ENCODE assay signal across 18 cellular contexts in genomic region chr10:122655524-122656307, GRCh38. TPM values are rescaled to one million over a fixed set of nuclear protein-coding genes. Genes with fewer than 3 reads are reported as not detected.
DNase-seq lines count a peak whose midpoint lies in the region; ATAC-seq, FAIRE-seq and TF ChIP-seq lines count a peak whose summit lies in the region.
"Had no signal": no experiment of that assay in that cellular context is flagged by ENCODE, and none has a peak within 500 bp of the region (broad histone marks: within the 10 kb centered on the region; RNA-seq: fewer than 3 reads in every experiment).

No MANE protein-coding gene starts in this region.

- no peaks in the 10 kb centered on the region for H3F3A ChIP-seq in smooth muscle cell (ENCODE audit: low read depth)

- intact Hi-C loops in HepG2 (cut with micrococcal nuclease; ENCODE audit: unreplicated experiment) = no loop called here

- H3K9ac ChIP-seq in skeletal muscle satellite cell (ENCODE audit: low read depth, low read length) (no peak overlapping the region), smooth muscle cell (ENCODE audit: low read depth) (no peak overlapping the region), HepG2 (ENCODE audit: insufficient read depth, low read depth, low read length) (no peak overlapping the region)
- H3K9ac ChIP-seq: SK-N-SH had no signal

- no peak for ATAC-seq in HepG2
- ATAC-seq: PC-3 had no signal

- no peak for TF ChIP-seq POLR2A in HepG2 (IDR thresholded peaks at IDR 0.05; ENCODE audit: insufficient read depth in 1 of 2, low read depth in 2 of 2, low read length in 2 of 2)

- TF ChIP-seq RAD21 in HepG2 (CRISPR knock-in tag; IDR thresholded peaks at IDR 0.05) = no peak

- TF ChIP-seq CTCF in C4-2B (conservative IDR thresholded peaks at IDR 0.05) = no peak
- no peak for TF ChIP-seq CTCF in smooth muscle cell (IDR thresholded peaks at IDR 0.05; ENCODE audit: borderline replicate concordance, insufficient read depth, poor library complexity, severe bottlenecking)
- TF ChIP-seq CTCF in HepG2 (CRISPR knock-in tag; IDR thresholded peaks at IDR 0.05) = no peak

- no peak overlapping the region for H3K4me3 ChIP-seq in MG63
- H3K4me3 ChIP-seq in skeletal muscle satellite cell (ENCODE audit: low read length) = no peak overlapping the region
- H3K4me3 ChIP-seq in smooth muscle cell = no peak overlapping the region
- no peak overlapping the region for H3K4me3 ChIP-seq in HepG2 (replicated peaks in 1 of 3; ENCODE audit: insufficient read depth in 1 of 3, low read depth in 2 of 3, low read length in 3 of 3)
- H3K4me3 ChIP-seq in effector memory CD4-positive, alpha-beta T cell (ENCODE audit: insufficient read depth, low read depth, low read length, poor library complexity, severe bottlenecking) = no peak overlapping the region

- H3K4me2 ChIP-seq in skeletal muscle satellite cell (ENCODE audit: low read length) (peak overlapping the region; percentile 17), smooth muscle cell (no peak overlapping the region), HepG2 (ENCODE audit: low read depth, low read length) (no peak overlapping the region)
- H3K4me2 ChIP-seq: SK-N-SH had no signal

- FAIRE-seq in HepG2 (lab: Jason Lieb, UNC) = no peak

- H3K4me1 ChIP-seq in skeletal muscle satellite cell (ENCODE audit: control insufficient read depth, insufficient read depth, low read length) = peaks cover 12% of the 10 kb centered on the region
- no peaks in the 10 kb centered on the region for H3K4me1 ChIP-seq in smooth muscle cell (ENCODE audit: low read depth)
- no peaks in the 10 kb centered on the region for H3K4me1 ChIP-seq in HepG2 (ENCODE audit: insufficient read depth, low read length)
- H3K4me1 ChIP-seq in effector memory CD4-positive, alpha-beta T cell (ENCODE audit: control insufficient read depth, insufficient read depth, low read length, poor library complexity, severe bottlenecking) = no peaks in the 10 kb centered on the region
- H3K4me1 ChIP-seq: Caco-2 had no signal

- H2AFZ ChIP-seq in smooth muscle cell (ENCODE audit: low read depth) = no peak overlapping the region
- no peak overlapping the region for H2AFZ ChIP-seq in HepG2 (ENCODE audit: low read length)

- peak overlapping the region; percentile 49 for H3K27ac ChIP-seq in C4-2B
- H3K27ac ChIP-seq in smooth muscle cell (ENCODE audit: low read depth) = no peak overlapping the region
- H3K27ac ChIP-seq in HepG2 (ENCODE audit: extremely low read length, insufficient read depth, low read length) = no peak overlapping the region
- H3K27ac ChIP-seq in effector memory CD4-positive, alpha-beta T cell (ENCODE audit: insufficient read depth, low read length, poor library complexity, severe bottlenecking) = no peak overlapping the region

- H4K20me1 ChIP-seq in smooth muscle cell (ENCODE audit: low read depth) = no peaks in the 10 kb centered on the region
- no peaks in the 10 kb centered on the region for H4K20me1 ChIP-seq in HepG2 (ENCODE audit: insufficient read depth, low read length)

- TF ChIP-seq EP300 in HepG2 (IDR thresholded peaks at IDR 0.05; ENCODE audit: low read depth in 2 of 2, low read length in 2 of 2) = no peak
- TF ChIP-seq EP300 in HepG2 (CRISPR knock-in tag; IDR thresholded peaks at IDR 0.05; ENCODE audit: borderline replicate concordance) = no peak

- H3K27me3 ChIP-seq in MG63 = peaks cover 11% of the 10 kb centered on the region; the same call in 1 of the 2 replicates
- H3K27me3 ChIP-seq in skeletal muscle satellite cell (ENCODE audit: control insufficient read depth, insufficient read depth, low read length) = peaks cover 12% of the 10 kb centered on the region
- peaks cover 36% of the 10 kb centered on the region for H3K27me3 ChIP-seq in smooth muscle cell (ENCODE audit: low read depth)
- H3K27me3 ChIP-seq in HepG2 (ENCODE audit: control insufficient read depth in 1 of 2, insufficient read depth in 2 of 2, low read length in 2 of 2) = peaks cover 4 to 48% of the 10 kb centered on the region in 2 experiments; a peak in 3 of 5 replicates
- no peaks in the 10 kb centered on the region for H3K27me3 ChIP-seq in effector memory CD4-positive, alpha-beta T cell (replicated peaks; ENCODE audit: control insufficient read depth, insufficient read depth, low read length, poor library complexity, severe bottlenecking)

- H3K9me3 ChIP-seq in MG63 (no peaks in the 10 kb centered on the region), skeletal muscle satellite cell (replicated peaks; ENCODE audit: low read length) (no peaks in the 10 kb centered on the region), smooth muscle cell (replicated peaks; ENCODE audit: low read depth) (no peaks in the 10 kb centered on the region), HepG2 (ENCODE audit: low read length) (no peaks in the 10 kb centered on the region)
- H3K9me3 ChIP-seq in effector memory CD4-positive, alpha-beta T cell (ENCODE audit: control insufficient read depth, low read length) = no peaks in the 10 kb centered on the region
- H3K9me3 ChIP-seq: Caco-2, SK-N-SH had no signal

- POLR2A ChIA-PET in HepG2 (lab: Yijun Ruan, JAX) = no interaction called here

- BruUV-seq in HepG2 (replicated peaks; lab: Mats Ljungman, UMichigan) = no TSS peak

- no peaks in the 10 kb centered on the region for H3K36me3 ChIP-seq in MG63
- no peaks in the 10 kb centered on the region for H3K36me3 ChIP-seq in skeletal muscle satellite cell (ENCODE audit: insufficient read depth, low read length)
- no peaks in the 10 kb centered on the region for H3K36me3 ChIP-seq in smooth muscle cell (ENCODE audit: low read depth)
- H3K36me3 ChIP-seq in HepG2 (replicated peaks in 1 of 2; ENCODE audit: control insufficient read depth in 1 of 2, insufficient read depth in 2 of 2, low read length in 2 of 2) = no peaks in the 10 kb centered on the region
- H3K36me3 ChIP-seq in effector memory CD4-positive, alpha-beta T cell (ENCODE audit: control insufficient read depth, insufficient read depth, low read length) = no peaks in the 10 kb centered on the region

- in situ Hi-C loops in HepG2 (cut with HindIII; ENCODE audit: extremely low pct_ligation_motif_present, low pct_unique_long_range_greater_than_20kb) = no loop called here

- peak; percentile 34 for DNase-seq in MG63
- DNase-seq in mesenteric fat pad (ENCODE audit: low spot score) = peak; percentile 59
- no peak for DNase-seq in smooth muscle cell (lab: John Stamatoyannopoulos, UW; ENCODE audit: unreplicated experiment)
- DNase-seq in 8988T = no peak
- DNase-seq in HepG2 (ENCODE audit: low spot score) = no peak
- no peak for DNase-seq in effector memory CD4-positive, alpha-beta T cell
- DNase-seq: AML-193; Caco-2; CD4-positive, CD25-positive, alpha-beta regulatory T cell; DMS153; H9; NCI-H1105 treated with DMSO at 0.1 percent for 48 hours; NCI-H187; NCI-H748 treated with DMSO at 0.1 percent for 48 hours; PC-3; SK-N-SH had no signal

- CTCF ChIA-PET in HepG2 (lab: Yijun Ruan, JAX; ENCODE audit: low intra/inter-chr PET ratio, low total read pairs) = no interaction called here

- 91% methylated on average over 9 of the region's 9 CpGs for WGBS in smooth muscle cell (ENCODE audit: low lambda C conversion rate)
- WGBS in HepG2 (ENCODE audit: low lambda C conversion rate) = 15% methylated on average over 9 of the region's 9 CpGs

- H3K79me2 ChIP-seq in smooth muscle cell (ENCODE audit: low read depth) (no peaks in the 10 kb centered on the region), HepG2 (ENCODE audit: insufficient read depth, low read length) (no peaks in the 10 kb centered on the region)

TF ChIP-seq in HepG2, 621 proteins besides CTCF, POLR2A, EP300 and RAD21 (continues in another document):
- no peak for TF ChIP-seq ZNF749 (CRISPR knock-in tag; IDR thresholded peaks at IDR 0.05; ENCODE audit: borderline replicate concordance)
- TF ChIP-seq ZSCAN25 (CRISPR knock-in tag; IDR thresholded peaks at IDR 0.05) = no peak
- no peak for TF ChIP-seq ATRX (CRISPR knock-in tag; IDR thresholded peaks at IDR 0.05; ENCODE audit: borderline replicate concordance)
- TF ChIP-seq SP4 (CRISPR knock-in tag; IDR thresholded peaks at IDR 0.05) = no peak

RNA-seq across cellular contexts. Expression of gene C10orf120, which starts 43.9 kb away (rescaled TPM):
- total RNA-seq in MG63 (2014; rRNA removed; shearing (Covaris generic); ENCODE audit: low replicate concordance) = not detected in 2 replicates
- total RNA-seq in mesenteric fat pad (not detected), smooth muscle cell (not detected in 2 replicates), HepG2 (2016; rRNA removed; fragmentation: Illumina TruSeq; extraction: Trizol) (not detected in 2 replicates)
- total RNA-seq in skeletal muscle satellite cell (2012; rRNA removed) = not detected in 2 replicates
- polyA plus RNA-seq in smooth muscle cell (not detected in 2 replicates), HepG2 (2011; rRNA removed) (not detected in 2 replicates)
- total RNA-seq in HepG2 (2016; cell fraction: cytosol; rRNA removed; fragmentation: Illumina TruSeq; extraction: Trizol; ENCODE audit: low read depth) = not detected in 2 replicates
- total RNA-seq in HepG2 (2016; cell fraction: insoluble cytoplasmic fraction; rRNA removed; fragmentation: Illumina TruSeq; extraction: Trizol) = not detected in 2 replicates
- not detected in 2 replicates for total RNA-seq in HepG2 (2016; cell fraction: membrane; rRNA removed; fragmentation: Illumina TruSeq; extraction: Trizol)
- total RNA-seq in HepG2 (2016; cell fraction: nucleus; rRNA removed; fragmentation: Illumina TruSeq; extraction: Trizol) = not detected in 2 replicates
- not detected in 2 replicates for polyA plus RNA-seq in HepG2 (2011; cell fraction: cytosol; rRNA removed)
- polyA plus RNA-seq in HepG2 (2011; cell fraction: nucleus; rRNA removed) = not detected in 2 replicates
- not detected in 2 replicates for polyA plus RNA-seq in HepG2 (2012)
- not detected in 2 replicates for polyA plus RNA-seq in HepG2 (2016; cell fraction: cytosol; fragmentation: Illumina TruSeq; extraction: Trizol; ENCODE audit: low read depth)
- polyA plus RNA-seq in HepG2 (2016; cell fraction: insoluble cytoplasmic fraction; fragmentation: Illumina TruSeq; extraction: Trizol; ENCODE audit: low read depth) = not detected in 2 replicates
- polyA plus RNA-seq in HepG2 (2016; cell fraction: membrane; fragmentation: Illumina TruSeq; extraction: Trizol; ENCODE audit: low read depth) = not detected in 2 replicates
- polyA plus RNA-seq in HepG2 (2016; cell fraction: nucleus; fragmentation: Illumina TruSeq; extraction: Trizol; ENCODE audit: insufficient read depth, low read depth) = not detected in 2 replicates
- polyA minus RNA-seq in HepG2 (2011; rRNA and poly(A)+ RNA removed; ENCODE audit: low replicate concordance) = not detected in 2 replicates
- polyA minus RNA-seq in HepG2 (2011; cell fraction: cytosol; rRNA and poly(A)+ RNA removed) = not detected in 2 replicates
- not detected in 2 replicates for polyA minus RNA-seq in HepG2 (2011; cell fraction: nucleus; rRNA and poly(A)+ RNA removed)
- total RNA-seq: Caco-2; CD4-positive, CD25-positive, alpha-beta regulatory T cell; H9; PC-3 had no signal
- polyA plus RNA-seq: CD4-positive, CD25-positive, alpha-beta regulatory T cell; SK-N-SH had no signal

Comparison
In these comparisons a context has a peak if more than half of its experiments do, and no peak if none do; other contexts are left out.
1. DNase-seq: peak in MG63 (single experiment) and mesenteric fat pad (single experiment); none in smooth muscle cell (single experiment), 8988T (single experiment), HepG2 (single experiment) and effector memory CD4-positive, alpha-beta T cell (0 of 3).